Comparison of ENCODE assay signal across 1 cellular context in the genomic region with DNA sequence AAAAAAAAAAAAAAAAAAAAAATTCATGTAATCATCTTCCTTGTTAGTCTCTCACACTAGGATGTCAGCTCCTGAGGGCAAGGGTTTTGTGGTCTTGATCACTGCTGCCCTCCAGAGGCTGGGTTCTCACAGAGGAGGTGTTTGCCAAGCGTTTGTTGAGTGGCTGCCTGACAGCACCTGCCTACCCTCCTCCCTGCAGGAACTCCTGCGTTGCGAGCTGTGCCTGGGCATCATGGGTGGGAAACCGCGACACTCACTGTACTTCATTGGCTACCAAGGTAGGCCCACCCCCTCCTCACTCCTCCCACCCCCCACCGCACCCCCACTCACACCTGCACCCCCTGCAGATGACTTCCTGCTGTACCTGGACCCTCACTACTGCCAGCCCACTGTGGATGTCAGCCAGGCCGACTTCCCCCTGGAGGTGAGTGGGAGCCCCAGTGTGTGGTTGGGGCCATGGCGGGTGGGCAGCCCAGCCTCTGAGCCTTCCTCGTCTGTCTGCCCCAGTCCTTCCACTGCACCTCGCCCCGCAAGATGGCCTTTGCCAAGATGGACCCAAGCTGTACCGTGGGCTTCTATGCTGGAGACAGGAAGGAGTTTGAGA.
TF ChIP-seq lines count a peak whose summit lies in the region.

No MANE protein-coding gene starts in this region.

TF ChIP-seq in SK-N-SH, 30 proteins besides CTCF, POLR2A, EP300 and RAD21 (continued from another document):
- TF ChIP-seq, protein P1, sequence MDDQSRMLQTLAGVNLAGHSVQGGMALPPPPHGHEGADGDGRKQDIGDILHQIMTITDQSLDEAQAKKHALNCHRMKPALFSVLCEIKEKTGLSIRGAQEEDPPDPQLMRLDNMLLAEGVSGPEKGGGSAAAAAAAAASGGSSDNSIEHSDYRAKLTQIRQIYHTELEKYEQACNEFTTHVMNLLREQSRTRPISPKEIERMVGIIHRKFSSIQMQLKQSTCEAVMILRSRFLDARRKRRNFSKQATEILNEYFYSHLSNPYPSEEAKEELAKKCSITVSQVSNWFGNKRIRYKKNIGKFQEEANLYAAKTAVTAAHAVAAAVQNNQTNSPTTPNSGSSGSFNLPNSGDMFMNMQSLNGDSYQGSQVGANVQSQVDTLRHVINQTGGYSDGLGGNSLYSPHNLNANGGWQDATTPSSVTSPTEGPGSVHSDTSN (IDR thresholded peaks at IDR 0.05), result no peak
- no peak for TF ChIP-seq RCOR1 (IDR thresholded peaks at IDR 0.05; ENCODE audit: low read length)
- TF ChIP-seq, protein P2, sequence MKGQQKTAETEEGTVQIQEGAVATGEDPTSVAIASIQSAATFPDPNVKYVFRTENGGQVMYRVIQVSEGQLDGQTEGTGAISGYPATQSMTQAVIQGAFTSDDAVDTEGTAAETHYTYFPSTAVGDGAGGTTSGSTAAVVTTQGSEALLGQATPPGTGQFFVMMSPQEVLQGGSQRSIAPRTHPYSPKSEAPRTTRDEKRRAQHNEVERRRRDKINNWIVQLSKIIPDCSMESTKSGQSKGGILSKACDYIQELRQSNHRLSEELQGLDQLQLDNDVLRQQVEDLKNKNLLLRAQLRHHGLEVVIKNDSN (IDR thresholded peaks at IDR 0.05; ENCODE audit: borderline replicate concordance, low read depth), result no peak
- TF ChIP-seq FOSL2 (IDR thresholded peaks at IDR 0.05; ENCODE audit: borderline replicate concordance, low read depth), result no peak
- TF ChIP-seq SMC3 (IDR thresholded peaks at IDR 0.05; ENCODE audit: low read depth, low read length), result no peak
- TF ChIP-seq TEAD4 (IDR thresholded peaks at IDR 0.05; ENCODE audit: borderline replicate concordance, insufficient read depth), result no peak
- TF ChIP-seq, protein P3, sequence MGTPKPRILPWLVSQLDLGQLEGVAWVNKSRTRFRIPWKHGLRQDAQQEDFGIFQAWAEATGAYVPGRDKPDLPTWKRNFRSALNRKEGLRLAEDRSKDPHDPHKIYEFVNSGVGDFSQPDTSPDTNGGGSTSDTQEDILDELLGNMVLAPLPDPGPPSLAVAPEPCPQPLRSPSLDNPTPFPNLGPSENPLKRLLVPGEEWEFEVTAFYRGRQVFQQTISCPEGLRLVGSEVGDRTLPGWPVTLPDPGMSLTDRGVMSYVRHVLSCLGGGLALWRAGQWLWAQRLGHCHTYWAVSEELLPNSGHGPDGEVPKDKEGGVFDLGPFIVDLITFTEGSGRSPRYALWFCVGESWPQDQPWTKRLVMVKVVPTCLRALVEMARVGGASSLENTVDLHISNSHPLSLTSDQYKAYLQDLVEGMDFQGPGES (IDR thresholded peaks at IDR 0.05; ENCODE audit: low read depth, low read length), result no peak
